Comparison of ENCODE assay signal across 24 cellular contexts in genomic region chr11:91560434-91560833, GRCh38.
A peak's percentile ranks its signal among the peaks of the same experiment; 100 is the strongest.
DNase-seq lines count a peak whose midpoint lies in the region; ATAC-seq, FAIRE-seq and TF ChIP-seq lines count a peak whose summit lies in the region.
"Had no signal": no experiment of that assay in that cellular context is flagged by ENCODE, and none has a peak within 500 bp of the region (broad histone marks: within the 10 kb centered on the region; RNA-seq: fewer than 3 reads in every experiment).

No MANE protein-coding gene starts in this region.

- H3K36me3 ChIP-seq in HEK293 (ENCODE audit: control insufficient read depth in 2 of 2, insufficient read depth in 1 of 2, low read length in 2 of 2): no peaks in the 10 kb centered on the region
- H3K36me3 ChIP-seq in H1 (ENCODE audit: control insufficient read depth in 2 of 4, insufficient read depth in 4 of 4, low read length in 3 of 4): no peaks in the 10 kb centered on the region
- H3K36me3 ChIP-seq in BE2C: no peaks in the 10 kb centered on the region
- H3K36me3 ChIP-seq in psoas muscle (ENCODE audit: insufficient read depth in 1 of 2, low read depth in 1 of 2): no peaks in the 10 kb centered on the region
- H3K36me3 ChIP-seq: BLaER1 treated with 17β-estradiol and CSF1 and Interleukin-3, amounts not matched to agents 10 nM and 100 nM had no signal

- DNase-seq in WTC11 (ENCODE audit: low spot score) (no peak), H1 (ENCODE audit: low read depth in 1 of 2, low spot score in 2 of 2) (no peak), BE2C (no peak), lower leg skin (ENCODE audit: low spot score in 2 of 2) (no peak), psoas muscle (no peak)
- DNase-seq: 8988T; ACHN; Caco-2; Calu3; CD4-positive, alpha-beta T cell; CD8-positive, alpha-beta T cell; DMS 273 treated with DMSO at 0.1 percent for 48 hours; DMS153; DMS53; DND-41; EL; GDM1 had no signal

- no peak for TF ChIP-seq RAD21 in H1 (IDR thresholded peaks at IDR 0.05 in 1 of 2, conservative IDR thresholded peaks at IDR 0.05 in 1 of 2; ENCODE audit: low read depth in 2 of 2, low read length in 2 of 2)

- H4K5ac ChIP-seq in H1 (ENCODE audit: insufficient read length, low read depth, low read length): no peak overlapping the region

- H3K4me3 ChIP-seq in HEK293 (ENCODE audit: low read depth, low read length) (no peak overlapping the region), H1 (ENCODE audit: extremely low read depth in 1 of 4, insufficient read depth in 2 of 4, low read depth in 3 of 4, low read length in 4 of 4) (no peak overlapping the region), BE2C (ENCODE audit: low read depth, low read length) (no peak overlapping the region), lower leg skin (ENCODE audit: low read depth, poor library complexity, severe bottlenecking) (no peak overlapping the region), psoas muscle (no peak overlapping the region)
- H3K4me3 ChIP-seq: BLaER1 treated with 17β-estradiol and CSF1 and Interleukin-3, amounts not matched to agents 10 nM and 100 nM; GM12878 had no signal

- H3K9me3 Mint-ChIP-seq in WTC11: peaks cover 7% of the 10 kb centered on the region

- no peak for FAIRE-seq in H1 (lab: Jason Lieb, UNC)
- FAIRE-seq: A204.1, GM12878, GM12892, GM18507 had no signal

- H3K4me2 ChIP-seq in H1 (ENCODE audit: insufficient read depth in 1 of 2, low read depth in 2 of 2, low read length in 2 of 2): no peak overlapping the region
- H3K4me2 ChIP-seq: BLaER1 treated with 17β-estradiol and CSF1 and Interleukin-3, amounts not matched to agents 10 nM and 100 nM had no signal

- H3K79me1 ChIP-seq in H1 (ENCODE audit: low read depth, low read length): no peaks in the 10 kb centered on the region

- no peak overlapping the region for H2BK15ac ChIP-seq in H1 (ENCODE audit: low read length)

- 95% methylated on average over 2 of the region's 2 CpGs; no CpG with 5 or more reads in 1 of the 2 experiments for WGBS in H1 (ENCODE audit: extremely low coverage in 1 of 2, insufficient coverage in 1 of 2, insufficient read length in 1 of 2, insufficient replicate concordance in 2 of 2, low coverage in 1 of 2, low lambda C conversion rate in 2 of 2, missing lambda C conversion rate in 1 of 2), 2 experiments
- 93 to 94% methylated on average over 2 of the region's 2 CpGs for WGBS in lower leg skin, 2 donors
- 91 to 98% (median 92%) methylated on average over 2 of the region's 2 CpGs for WGBS in psoas muscle, 3 donors

- no peak for TF ChIP-seq CTCF in HEK293 (tag by site-specific recombination; IDR thresholded peaks at IDR 0.05)
- no peak for TF ChIP-seq CTCF in WTC11 (IDR thresholded peaks at IDR 0.05)
- TF ChIP-seq CTCF in H1 (IDR thresholded peaks at IDR 0.05; ENCODE audit: control extremely low read depth in 1 of 3, insufficient read depth in 1 of 3, low read depth in 1 of 3, low read length in 3 of 3): no peak
- TF ChIP-seq CTCF in BE2C (IDR thresholded peaks at IDR 0.05; ENCODE audit: low read depth, low read length): no peak
- no peak for TF ChIP-seq CTCF in lower leg skin (IDR thresholded peaks at IDR 0.05)
- TF ChIP-seq CTCF in psoas muscle (IDR thresholded peaks at IDR 0.05): no peak

- H2BK5ac ChIP-seq in H1 (ENCODE audit: low read depth, low read length): no peak overlapping the region

- H3K79me2 ChIP-seq in H1 (ENCODE audit: control insufficient read depth in 1 of 2, insufficient read depth in 2 of 2, low read length in 2 of 2): no peaks in the 10 kb centered on the region

- H4K20me1 ChIP-seq in H1 (replicated peaks in 1 of 2; ENCODE audit: control insufficient read depth in 1 of 2, insufficient read depth in 2 of 2, low read length in 2 of 2): no peaks in the 10 kb centered on the region
- H4K20me1 ChIP-seq: BLaER1 treated with 17β-estradiol and CSF1 and Interleukin-3, amounts not matched to agents 10 nM and 100 nM had no signal

- H3K4me3 Mint-ChIP-seq in WTC11: no peak overlapping the region
- H3K4me3 Mint-ChIP-seq: CD4-positive, alpha-beta T cell; CD8-positive, alpha-beta T cell had no signal

- CTCF ChIA-PET in HEK293 (lab: Yijun Ruan, JAX): no interaction called here
- CTCF ChIA-PET in WTC11 (lab: Charles Lee): no interaction called here
- CTCF ChIA-PET in H1 (lab: Charles Lee; ENCODE audit: partially characterized antibody): interaction anchor here (1.0 kb wide), 1 partner anchor 26 kb away, joined by 3 read pairs; no protein-coding TSS in a partner anchor

- H4K8ac ChIP-seq in H1 (ENCODE audit: extremely low read depth, insufficient read depth, low read length): no peak overlapping the region

- H2BK12ac ChIP-seq in H1 (ENCODE audit: low read depth, low read length): no peak overlapping the region

- no peak overlapping the region for H2AK5ac ChIP-seq in H1 (ENCODE audit: low read depth, low read length)

- H3K27me3 ChIP-seq in H1 (replicated peaks in 1 of 4; ENCODE audit: control insufficient read depth in 3 of 4, extremely low read depth in 1 of 4, insufficient read depth in 3 of 4, low read length in 3 of 4) (no peaks in the 10 kb centered on the region), BE2C (no peaks in the 10 kb centered on the region), psoas muscle (ENCODE audit: insufficient read depth in 3 of 3, low read length in 2 of 3) (no peaks in the 10 kb centered on the region)
- H3K27me3 ChIP-seq: BLaER1 treated with 17β-estradiol and CSF1 and Interleukin-3, amounts not matched to agents 10 nM and 100 nM had no signal

- H3K56ac ChIP-seq in H1 (replicated peaks; ENCODE audit: insufficient read length, low read depth, low read length): no peak overlapping the region

- no peak overlapping the region for H3K18ac ChIP-seq in H1 (ENCODE audit: extremely low read depth, low read length)

- no peak for TF ChIP-seq EP300 in H1 (IDR thresholded peaks at IDR 0.05; ENCODE audit: borderline replicate concordance in 1 of 2, low read depth in 2 of 2, low read length in 2 of 2)

- ATAC-seq in WTC11 (no peak), psoas muscle (no peak)
- ATAC-seq: CD8-positive, alpha-beta T cell; GM12878 had no signal

- H3K9me3 ChIP-seq in HEK293 (ENCODE audit: control insufficient read depth, insufficient read depth, low read depth, low read length) (no peaks in the 10 kb centered on the region), H1 (ENCODE audit: insufficient read depth in 2 of 2, low read depth in 1 of 2, low read length in 1 of 2) (no peaks in the 10 kb centered on the region), BE2C (no peaks in the 10 kb centered on the region), psoas muscle (no peaks in the 10 kb centered on the region)
- H3K9me3 ChIP-seq: Caco-2 had no signal

- H3K27ac Mint-ChIP-seq in WTC11: no peak overlapping the region
- H3K27ac Mint-ChIP-seq: CD4-positive, alpha-beta T cell; CD8-positive, alpha-beta T cell had no signal

- H3K27ac ChIP-seq in HEK293 (ENCODE audit: extremely low read depth, low read depth, low read length) (no peak overlapping the region), H1 (ENCODE audit: low read depth, low read length) (no peak overlapping the region), psoas muscle (no peak overlapping the region)
- H3K27ac ChIP-seq: BLaER1 treated with 17β-estradiol and CSF1 and Interleukin-3, amounts not matched to agents 10 nM and 100 nM; C4-2B had no signal

- POLR2A ChIA-PET in HEK293 (lab: Yijun Ruan, JAX) (no interaction called here), WTC11 (lab: Charles Lee) (no interaction called here), H1 (lab: Charles Lee; ENCODE audit: partially characterized antibody) (no interaction called here)

- intact Hi-C loops in lower leg skin (cut with DNase I; ENCODE audit: low total_unique reads) (no loop called here), psoas muscle (cut with DNase I) (no loop called here)

- no peak overlapping the region for H2BK20ac ChIP-seq in H1 (ENCODE audit: low read length)

- no peak for TF ChIP-seq POLR2A in H1 (IDR thresholded peaks at IDR 0.05; ENCODE audit: control extremely low read depth in 1 of 2, low read depth in 2 of 2, low read length in 2 of 2)
- no peak for TF ChIP-seq POLR2A in lower leg skin (IDR thresholded peaks at IDR 0.05)

- H2BK120ac ChIP-seq in H1 (replicated peaks; ENCODE audit: low read depth, low read length): no peak overlapping the region

- no peak overlapping the region for H3K23ac ChIP-seq in H1 (ENCODE audit: insufficient read length)

- no peak overlapping the region for H2AFZ ChIP-seq in H1 (ENCODE audit: low read length)

- no peaks in the 10 kb centered on the region for H3K23me2 ChIP-seq in H1 (ENCODE audit: low read depth, low read length)

- H4K91ac ChIP-seq in H1 (replicated peaks; ENCODE audit: insufficient read length, low read length): no peak overlapping the region

- peaks cover 5% of the 10 kb centered on the region; the same call in 1 of the 2 replicates for H3K4me1 Mint-ChIP-seq in WTC11

- no peaks in the 10 kb centered on the region for H3K27me3 Mint-ChIP-seq in WTC11 (ENCODE audit: low read depth)
- H3K27me3 Mint-ChIP-seq: CD4-positive, alpha-beta T cell had no signal

- no peak overlapping the region for H3K14ac ChIP-seq in H1 (ENCODE audit: insufficient read length)

- H3K36me3 Mint-ChIP-seq in WTC11: no peaks in the 10 kb centered on the region
- H3K36me3 Mint-ChIP-seq: CD8-positive, alpha-beta T cell had no signal

- H3K4me1 ChIP-seq in HEK293 (ENCODE audit: control insufficient read depth, insufficient read depth, low read length) (no peaks in the 10 kb centered on the region), H1 (replicated peaks in 1 of 4; ENCODE audit: control insufficient read depth in 3 of 4, insufficient read depth in 4 of 4, low read length in 3 of 4) (no peaks in the 10 kb centered on the region), BE2C (no peaks in the 10 kb centered on the region), psoas muscle (no peaks in the 10 kb centered on the region)
- H3K4me1 ChIP-seq: BLaER1 treated with 17β-estradiol and CSF1 and Interleukin-3, amounts not matched to agents 10 nM and 100 nM; Caco-2 had no signal

- H3K4ac ChIP-seq in H1 (replicated peaks; ENCODE audit: insufficient read length, low read depth, low read length): no peak overlapping the region

- H3K9ac ChIP-seq in H1 (replicated peaks in 1 of 4; ENCODE audit: extremely low read depth in 1 of 4, low read depth in 3 of 4, low read length in 3 of 4): no peak overlapping the region
- H3K9ac ChIP-seq: BLaER1 treated with 17β-estradiol and CSF1 and Interleukin-3, amounts not matched to agents 10 nM and 100 nM had no signal

TF ChIP-seq in HEK293, 187 proteins besides CTCF, POLR2A, EP300 and RAD21 (continues in another document):
- TF ChIP-seq ZNF146 (tag by site-specific recombination; IDR thresholded peaks at IDR 0.05): 0 out of 2 replicates have a peak, but pooled peaks have one; percentile 55

TF ChIP-seq in WTC11, 78 proteins besides CTCF, POLR2A, EP300 and RAD21:
- TF ChIP-seq GTF2I (CRISPR knock-in tag; conservative IDR thresholded peaks at IDR 0.05) (peak; percentile 60; the same call in 1 of the 2 replicates), NR2C2 (CRISPR knock-in tag; IDR thresholded peaks at IDR 0.05) (no peak)

TF ChIP-seq in H1, 55 proteins besides CTCF, POLR2A, EP300 and RAD21:
- peak; percentile 76; the same call in 1 of the 2 replicates for TF ChIP-seq KDM1A (IDR thresholded peaks at IDR 0.05; ENCODE audit: borderline replicate concordance, low read length)
- TF ChIP-seq SAP30 (IDR thresholded peaks at IDR 0.05; ENCODE audit: insufficient read depth, insufficient replicate concordance, low read length): no peak
